ENCODE assay signal across 12 cellular contexts in genomic region chr2:240251848-240252190, GRCh38.
A peak's percentile ranks its signal among the peaks of the same experiment; 100 is the strongest.
DNase-seq lines count a peak whose midpoint lies in the region; ATAC-seq, FAIRE-seq and TF ChIP-seq lines count a peak whose summit lies in the region.
"Had no signal": no experiment of that assay in that cellular context is flagged by ENCODE, and none has a peak within 500 bp of the region (broad histone marks: within the 10 kb centered on the region; RNA-seq: fewer than 3 reads in every experiment).

No MANE protein-coding gene starts in this region.

- no peaks in the 10 kb centered on the region for H3K4me1 Mint-ChIP-seq in activated T-helper 2 cell treated with anti-CD3 and anti-CD28 coated beads, Interferon-gamma antibody, Interleukin-2, Interleukin-4, amounts not matched to agents 10 μg/mL and 5 μg/mL and 100 μg/mL, durations not matched to agents 14 hours and 24 hours and 36 hours (ENCODE audit: low read depth)
- H3K4me1 Mint-ChIP-seq: IgD-negative memory B cell had no signal

- peaks cover 40% of the 10 kb centered on the region for H3K4me1 ChIP-seq in A549
- H3K4me1 ChIP-seq in liver (ENCODE audit: control insufficient read depth in 4 of 4, insufficient read depth in 4 of 4, low read length in 3 of 4) = peaks cover 5 to 13% (median 11%) of the 10 kb centered on the region in 4 donors

- POLR2A ChIA-PET in A549 (lab: Yijun Ruan, JAX) = interaction anchor here (1.0 to 1.5 kb wide), 2 partner anchors 134 to 183 kb away, joined by 3 read pairs; no protein-coding TSS in a partner anchor

- no peak overlapping the region for H3K4me3 Mint-ChIP-seq in activated T-helper 2 cell treated with anti-CD3 and anti-CD28 coated beads, Interferon-gamma antibody, Interleukin-2, Interleukin-4, amounts not matched to agents 10 μg/mL and 5 μg/mL and 100 μg/mL, durations not matched to agents 14 hours and 24 hours and 36 hours (ENCODE audit: low read depth)
- H3K4me3 Mint-ChIP-seq: IgD-negative memory B cell had no signal

- 84% methylated on average over 5 of the region's 6 CpGs for WGBS in A549 (ENCODE audit: missing lambda C conversion rate)
- 85% methylated on average over 6 of the region's 6 CpGs for WGBS in liver

- no peaks in the 10 kb centered on the region for H3K27me3 ChIP-seq in liver (ENCODE audit: control insufficient read depth in 4 of 4, insufficient read depth in 4 of 4, low read length in 3 of 4)

- H3K4me2 ChIP-seq in A549 = peak overlapping the region; percentile 93

- no peak for TF ChIP-seq RAD21 in A549 (conservative IDR thresholded peaks at IDR 0.05 in 1 of 2, IDR thresholded peaks at IDR 0.05 in 1 of 2)
- TF ChIP-seq RAD21 in liver (IDR thresholded peaks at IDR 0.05) = no peak

- no peak for TF ChIP-seq POLR2A in A549 (IDR thresholded peaks at IDR 0.05; ENCODE audit: low read length)

- no peak overlapping the region for H3K27ac Mint-ChIP-seq in activated T-helper 2 cell treated with anti-CD3 and anti-CD28 coated beads, Interferon-gamma antibody, Interleukin-2, Interleukin-4, amounts not matched to agents 10 μg/mL and 5 μg/mL and 100 μg/mL, durations not matched to agents 14 hours and 24 hours and 36 hours
- H3K27ac Mint-ChIP-seq: IgD-negative memory B cell had no signal

- H3K9me3 ChIP-seq in A549 (no peaks in the 10 kb centered on the region), liver (ENCODE audit: control insufficient read depth in 4 of 4, low read length in 3 of 4) (no peaks in the 10 kb centered on the region)

- H3K36me3 ChIP-seq in liver (ENCODE audit: control insufficient read depth in 4 of 4, insufficient read depth in 3 of 4, low read depth in 1 of 4, low read length in 3 of 4) = no peaks in the 10 kb centered on the region

- ATAC-seq in A549 = peak; percentile 2 to 3; a peak in 2 of 6 replicates
- ATAC-seq in HG02852 (IDR thresholded peaks at IDR 0.05; ENCODE audit: unreplicated experiment) = no peak

- H3K9me3 Mint-ChIP-seq in activated T-helper 2 cell treated with anti-CD3 and anti-CD28 coated beads, Interferon-gamma antibody, Interleukin-2, Interleukin-4, amounts not matched to agents 10 μg/mL and 5 μg/mL and 100 μg/mL, durations not matched to agents 14 hours and 24 hours and 36 hours = no peaks in the 10 kb centered on the region
- H3K9me3 Mint-ChIP-seq: IgD-negative memory B cell had no signal

- FAIRE-seq in A549 (lab: Jason Lieb, UNC) = no peak

- H3K27ac ChIP-seq in A549 (peak overlapping the region; percentile 94 to 98), angular gyrus (ENCODE audit: low read depth, low read length) (peak overlapping the region; percentile 94), liver (ENCODE audit: low read depth in 1 of 2, low read length in 2 of 2) (peak overlapping the region; percentile 48 to 72)

- DNase-seq in A549 (ENCODE audit: low read depth in 1 of 2, low spot score in 1 of 2) (no peak), renal cortical epithelial cell (ENCODE audit: low read depth) (peak; percentile 7), DMS153 treated with DMSO at 0.1 percent for 48 hours (lab: John Stamatoyannopoulos, UW; ENCODE audit: unreplicated experiment) (no peak), ecto neural progenitor cell (ENCODE audit: low spot score) (no peak)
- no peak for DNase-seq in activated T-helper 2 cell treated with anti-CD3 and anti-CD28 coated beads, Interferon-gamma antibody, Interleukin-2, Interleukin-4, amounts not matched to agents 10 μg/mL and 5 μg/mL and 100 μg/mL, durations not matched to agents 14 hours and 24 hours and 36 hours (ENCODE audit: low spot score)
- DNase-seq: activated CD4-positive, alpha-beta T cell treated with anti-CD3 and anti-CD28 coated beads, Interleukin-2, amount 50 U/mL, for 48 hours; NCI-H1417 treated with DMSO at 0.1 percent for 48 hours; NCI-H510A treated with DMSO at 0.1 percent for 48 hours had no signal

- CTCF ChIA-PET in A549 (lab: Yijun Ruan, JAX) = interaction anchor here (0.7 to 1.9 kb wide), 9 partner anchors 8 to 187 kb away, joined by 3 to 6 read pairs (median 3); partner anchors contain the start of gene GPC1

- H3K36me3 Mint-ChIP-seq in activated T-helper 2 cell treated with anti-CD3 and anti-CD28 coated beads, Interferon-gamma antibody, Interleukin-2, Interleukin-4, amounts not matched to agents 10 μg/mL and 5 μg/mL and 100 μg/mL, durations not matched to agents 14 hours and 24 hours and 36 hours (ENCODE audit: low read depth) = no peaks in the 10 kb centered on the region
- H3K36me3 Mint-ChIP-seq: IgD-negative memory B cell had no signal

- intact Hi-C loops in activated T-helper 2 cell treated with anti-CD3 and anti-CD28 coated beads, Interferon-gamma antibody, Interleukin-2, Interleukin-4, amounts not matched to agents 10 μg/mL and 5 μg/mL and 100 μg/mL, durations not matched to agents 14 hours and 24 hours and 36 hours (cut with micrococcal nuclease) = no loop called here

- no peak for TF ChIP-seq EP300 in A549 (IDR thresholded peaks at IDR 0.05)

- H3K9ac ChIP-seq in liver (ENCODE audit: low read depth in 1 of 2, low read length in 2 of 2) = peak overlapping the region in 1 of 2 donors; percentile 58

- H3K4me3 ChIP-seq in A549 (peak overlapping the region; percentile 42; the same call in 2 of the 3 replicates), liver (ENCODE audit: low read depth in 1 of 3, low read length in 3 of 3) (no peak overlapping the region)

- no peaks in the 10 kb centered on the region for H3K27me3 Mint-ChIP-seq in activated T-helper 2 cell treated with anti-CD3 and anti-CD28 coated beads, Interferon-gamma antibody, Interleukin-2, Interleukin-4, amounts not matched to agents 10 μg/mL and 5 μg/mL and 100 μg/mL, durations not matched to agents 14 hours and 24 hours and 36 hours (ENCODE audit: low read depth)

- TF ChIP-seq CTCF in A549 (IDR thresholded peaks at IDR 0.05) = no peak
- no peak for TF ChIP-seq CTCF in liver (IDR thresholded peaks at IDR 0.05; ENCODE audit: low read depth, low read length, missing input control)

TF ChIP-seq in A549, 52 proteins besides CTCF, POLR2A, EP300 and RAD21:
- TF ChIP-seq KDM5A (IDR thresholded peaks at IDR 0.05) = no peak
- no peak for TF ChIP-seq HOXB5 (CRISPR knock-in tag; IDR thresholded peaks at IDR 0.05)
- no peak for TF ChIP-seq ZFP36 (IDR thresholded peaks at IDR 0.05; ENCODE audit: borderline replicate concordance, partially characterized antibody)
- no peak for TF ChIP-seq CBX2 (IDR thresholded peaks at IDR 0.05; ENCODE audit: borderline replicate concordance, low read depth)
- no peak for TF ChIP-seq CHD4 (IDR thresholded peaks at IDR 0.05; ENCODE audit: borderline replicate concordance)
- no peak for TF ChIP-seq RNF2 (IDR thresholded peaks at IDR 0.05; ENCODE audit: borderline replicate concordance, low read depth)
- TF ChIP-seq, protein P1, sequence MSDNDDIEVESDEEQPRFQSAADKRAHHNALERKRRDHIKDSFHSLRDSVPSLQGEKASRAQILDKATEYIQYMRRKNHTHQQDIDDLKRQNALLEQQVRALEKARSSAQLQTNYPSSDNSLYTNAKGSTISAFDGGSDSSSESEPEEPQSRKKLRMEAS (IDR thresholded peaks at IDR 0.05) = no peak
- no peak for TF ChIP-seq TFCP2L1 (CRISPR knock-in tag; IDR thresholded peaks at IDR 0.05)
- no peak for TF ChIP-seq HMGXB4 (CRISPR knock-in tag; IDR thresholded peaks at IDR 0.05; ENCODE audit: borderline replicate concordance)

TF ChIP-seq in liver, 16 proteins besides CTCF, POLR2A, EP300 and RAD21:
- TF ChIP-seq, protein P2, sequence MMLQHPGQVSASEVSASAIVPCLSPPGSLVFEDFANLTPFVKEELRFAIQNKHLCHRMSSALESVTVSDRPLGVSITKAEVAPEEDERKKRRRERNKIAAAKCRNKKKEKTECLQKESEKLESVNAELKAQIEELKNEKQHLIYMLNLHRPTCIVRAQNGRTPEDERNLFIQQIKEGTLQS (IDR thresholded peaks at IDR 0.05) = no peak
- TF ChIP-seq, protein P1 (IDR thresholded peaks at IDR 0.05) = no peak
- TF ChIP-seq FOXA2 (IDR thresholded peaks at IDR 0.05) (no peak), HNF4A (conservative IDR thresholded peaks at IDR 0.05) (no peak), TAF1 (conservative IDR thresholded peaks at IDR 0.05) (no peak), REST (IDR thresholded peaks at IDR 0.05) (no peak)
